Comparison of ENCODE assay signal across 8 cellular contexts in genomic region chr3:179653106-179653776, GRCh38. TPM values are rescaled to one million over a fixed set of nuclear protein-coding genes. Genes with fewer than 3 reads are reported as not detected.
DNase-seq lines count a peak whose midpoint lies in the region; ATAC-seq and TF ChIP-seq lines count a peak whose summit lies in the region.

No MANE protein-coding gene starts in this region.

- intact Hi-C loops in activated CD8-positive, alpha-beta T cell treated with anti-CD3 and anti-CD28 coated beads for 36 hours (cut with micrococcal nuclease), result loop anchor here (5.0 kb wide), 1 partner anchor 51 kb away; the partner anchor contains the start of genes MRPL47 and NDUFB5

- H3K4me3 Mint-ChIP-seq in CD4-positive, CD25-positive, alpha-beta regulatory T cell, result peak overlapping the region; percentile 90 to 98 (median 94)
- peak overlapping the region; percentile 95 for H3K4me3 Mint-ChIP-seq in activated CD8-positive, alpha-beta T cell treated with anti-CD3 and anti-CD28 coated beads for 36 hours

- H3K9me3 Mint-ChIP-seq in CD4-positive, CD25-positive, alpha-beta regulatory T cell, result no peaks in the 10 kb centered on the region
- H3K9me3 Mint-ChIP-seq in activated CD8-positive, alpha-beta T cell treated with anti-CD3 and anti-CD28 coated beads for 36 hours, result no peaks in the 10 kb centered on the region

- POLR2A ChIA-PET in activated CD8-positive, alpha-beta T cell treated with anti-CD3 and anti-CD28 coated beads for 36 hours (lab: Charles Lee), result interaction anchor here (0.6 to 1.9 kb wide), 7 partner anchors 9 to 70 kb away, joined by 3 to 11 read pairs (median 3); partner anchors contain the start of gene NDUFB5

- CTCF ChIA-PET in activated CD8-positive, alpha-beta T cell treated with anti-CD3 and anti-CD28 coated beads for 36 hours (lab: Charles Lee), result interaction anchor here (1.0 to 1.7 kb wide), 2 partner anchors 9 to 46 kb away, joined by 3 to 6 read pairs; no protein-coding TSS in a partner anchor

- H3K27me3 Mint-ChIP-seq in CD4-positive, CD25-positive, alpha-beta regulatory T cell, result peaks cover 20% of the 10 kb centered on the region
- H3K27me3 Mint-ChIP-seq in activated CD8-positive, alpha-beta T cell treated with anti-CD3 and anti-CD28 coated beads for 36 hours, result peaks cover 10% of the 10 kb centered on the region

- H3K36me3 Mint-ChIP-seq in CD4-positive, CD25-positive, alpha-beta regulatory T cell, result no peaks in the 10 kb centered on the region
- peaks cover 6% of the 10 kb centered on the region for H3K36me3 Mint-ChIP-seq in activated CD8-positive, alpha-beta T cell treated with anti-CD3 and anti-CD28 coated beads for 36 hours (ENCODE audit: low read depth)

- peak overlapping the region; percentile 47 for H3K27ac ChIP-seq in CD4-positive, CD25-positive, alpha-beta regulatory T cell (ENCODE audit: insufficient read depth, low read length, poor library complexity, severe bottlenecking)

- DNase-seq in CD4-positive, CD25-positive, alpha-beta regulatory T cell, result peak; percentile 19 to 79 (median 65)
- DNase-seq in NCI-H526 treated with DMSO at 0.1 percent for 48 hours (lab: John Stamatoyannopoulos, UW) (peak; percentile 69), medulla oblongata (ENCODE audit: extremely low spot score) (peak; percentile 76)
- DNase-seq in activated CD8-positive, alpha-beta T cell treated with anti-CD3 and anti-CD28 coated beads for 36 hours, result peak; percentile 68
- peak; percentile 44 for DNase-seq in effector CD4-positive, alpha-beta T cell
- DNase-seq in stimulated activated CD4-positive, alpha-beta T cell treated with anti-CD3 and anti-CD28 coated beads, TNF-alpha, amount 100 ng/mL, for 48 hours (ENCODE audit: low read depth in 3 of 3), result peak; percentile 38 to 50 (median 46)

- no peaks in the 10 kb centered on the region for H3K9me3 ChIP-seq in CD4-positive, CD25-positive, alpha-beta regulatory T cell (ENCODE audit: control insufficient read depth in 2 of 2, low read length in 2 of 2)

- no peak for TF ChIP-seq CTCF in activated CD8-positive, alpha-beta T cell treated with anti-CD3 and anti-CD28 coated beads for 36 hours (IDR thresholded peaks at IDR 0.05)

- peak; percentile 63 to 66 for ATAC-seq in CD4-positive, CD25-positive, alpha-beta regulatory T cell (ENCODE audit: low read depth in 2 of 2)
- ATAC-seq in GM19328 (IDR thresholded peaks at IDR 0.05; ENCODE audit: unreplicated experiment) (peak; percentile 47), HG03457 (IDR thresholded peaks at IDR 0.05; ENCODE audit: unreplicated experiment) (peak; percentile 46)
- peak; percentile 70 for ATAC-seq in activated CD8-positive, alpha-beta T cell treated with anti-CD3 and anti-CD28 coated beads for 36 hours

- peak overlapping the region; percentile 79 for H3K4me3 ChIP-seq in CD4-positive, CD25-positive, alpha-beta regulatory T cell (ENCODE audit: low read depth, low read length)

- H3K27me3 ChIP-seq in CD4-positive, CD25-positive, alpha-beta regulatory T cell (ENCODE audit: control insufficient read depth, insufficient read depth, low read length), result no peaks in the 10 kb centered on the region

- H3K36me3 ChIP-seq in CD4-positive, CD25-positive, alpha-beta regulatory T cell (ENCODE audit: control insufficient read depth, insufficient read depth, low read length), result no peaks in the 10 kb centered on the region

- H3K4me1 Mint-ChIP-seq in CD4-positive, CD25-positive, alpha-beta regulatory T cell, result peaks cover 13 to 38% (median 24%) of the 10 kb centered on the region in 4 donors
- H3K4me1 Mint-ChIP-seq in activated CD8-positive, alpha-beta T cell treated with anti-CD3 and anti-CD28 coated beads for 36 hours (ENCODE audit: low read depth), result peaks cover 20% of the 10 kb centered on the region

- H3K4me1 ChIP-seq in CD4-positive, CD25-positive, alpha-beta regulatory T cell (ENCODE audit: control insufficient read depth, insufficient read depth, low read length, poor library complexity, severe bottlenecking), result peaks cover 20% of the 10 kb centered on the region

- H3K27ac Mint-ChIP-seq in CD4-positive, CD25-positive, alpha-beta regulatory T cell, result peak overlapping the region; percentile 84 to 93 (median 88)
- peak overlapping the region; percentile 93 for H3K27ac Mint-ChIP-seq in activated CD8-positive, alpha-beta T cell treated with anti-CD3 and anti-CD28 coated beads for 36 hours

RNA-seq across cellular contexts. Expression of gene USP13, which starts 0.4 kb away (rescaled TPM):
- total RNA-seq in CD4-positive, CD25-positive, alpha-beta regulatory T cell, result 6.4 TPM
- 1 to 10 TPM; 3.2 to 6.5 (median 3.6) TPM for polyA plus RNA-seq in CD4-positive, CD25-positive, alpha-beta regulatory T cell
- total RNA-seq in activated CD8-positive, alpha-beta T cell treated with anti-CD3 and anti-CD28 coated beads for 36 hours, result 10 to 100 TPM in 1 of 2 experiments, 1 to 10 TPM in 1; 9.6 to 11.7 TPM

RNA-seq across cellular contexts. Expression of gene NDUFB5, which starts 48.6 kb away (rescaled TPM):
- 35.2 TPM for total RNA-seq in CD4-positive, CD25-positive, alpha-beta regulatory T cell
- polyA plus RNA-seq in CD4-positive, CD25-positive, alpha-beta regulatory T cell, result 100 to 1,000 TPM in 2 of 4 donors, 10 to 100 TPM in 2; 84.4 to 111 (median 94.2) TPM
- 100 to 1,000 TPM; 110 to 113 TPM for total RNA-seq in activated CD8-positive, alpha-beta T cell treated with anti-CD3 and anti-CD28 coated beads for 36 hours

RNA-seq across cellular contexts. Expression of gene MRPL47, which starts 48.8 kb away (rescaled TPM):
- total RNA-seq in CD4-positive, CD25-positive, alpha-beta regulatory T cell, result 24.0 TPM
- 10 to 100 TPM; 54.4 to 69.1 (median 62.1) TPM for polyA plus RNA-seq in CD4-positive, CD25-positive, alpha-beta regulatory T cell
- 10 to 100 TPM; 57.7 to 62.4 TPM for total RNA-seq in activated CD8-positive, alpha-beta T cell treated with anti-CD3 and anti-CD28 coated beads for 36 hours

Comparison
In these comparisons a context has a peak if more than half of its experiments do, and no peak if none do; other contexts are left out.
1. Peak in every context shown above with its lines: DNase-seq, ATAC-seq, H3K4me3 ChIP-seq and H3K27ac ChIP-seq.